In the genomic region with DNA sequence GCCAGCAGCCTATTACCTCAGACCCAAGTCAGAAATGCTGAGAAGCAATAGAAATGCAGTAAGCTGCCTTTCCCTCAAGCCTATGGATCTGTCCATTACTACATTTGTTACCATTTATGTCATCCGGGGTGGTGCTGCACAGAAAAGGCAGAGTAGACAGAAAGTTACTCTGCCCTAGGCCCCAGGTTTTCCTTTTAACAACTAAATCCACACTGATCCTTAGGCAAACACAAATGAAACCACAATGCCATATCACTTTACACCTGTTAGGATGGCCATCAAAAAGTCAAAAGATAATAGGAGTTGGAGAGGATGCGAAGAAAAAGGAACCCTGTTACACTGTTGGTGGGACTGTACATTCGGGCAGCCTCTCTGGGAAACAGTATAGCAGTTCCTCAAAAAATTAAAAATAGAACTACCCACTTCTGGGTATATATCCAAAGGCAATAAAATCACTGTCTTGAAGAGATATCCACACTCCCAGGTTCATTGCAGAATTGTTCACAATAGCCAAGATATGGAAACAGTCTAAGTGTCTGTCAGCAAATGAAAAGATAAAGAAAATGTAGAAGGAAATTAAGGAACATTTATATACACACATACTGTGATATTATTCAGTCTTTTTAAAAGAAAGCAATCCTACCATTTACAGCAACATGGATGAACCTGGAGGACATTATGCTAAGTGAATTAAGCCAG, we compare ENCODE assay signal across 1 cellular context.
TF ChIP-seq lines count a peak whose summit lies in the region.

No MANE protein-coding gene starts in this region.

TF ChIP-seq in HEK293, 187 proteins besides CTCF, POLR2A, EP300 and RAD21 (continued from another document):
- no peak for TF ChIP-seq TSHZ1 (tag by site-specific recombination; IDR thresholded peaks at IDR 0.05; ENCODE audit: borderline replicate concordance)
- TF ChIP-seq KLF8 (tag by site-specific recombination; IDR thresholded peaks at IDR 0.05): peak; percentile 50
- no peak for TF ChIP-seq ZBTB48 (tag by site-specific recombination; IDR thresholded peaks at IDR 0.05)
- 0 out of 2 replicates have a peak, but pooled peaks have one; percentile 22 for TF ChIP-seq ZNF843 (tag by site-specific recombination; IDR thresholded peaks at IDR 0.05)
- TF ChIP-seq ZNF24 (tag by site-specific recombination; IDR thresholded peaks at IDR 0.05): no peak
